1 cellular context compared by ENCODE assay signal in the genomic region with DNA sequence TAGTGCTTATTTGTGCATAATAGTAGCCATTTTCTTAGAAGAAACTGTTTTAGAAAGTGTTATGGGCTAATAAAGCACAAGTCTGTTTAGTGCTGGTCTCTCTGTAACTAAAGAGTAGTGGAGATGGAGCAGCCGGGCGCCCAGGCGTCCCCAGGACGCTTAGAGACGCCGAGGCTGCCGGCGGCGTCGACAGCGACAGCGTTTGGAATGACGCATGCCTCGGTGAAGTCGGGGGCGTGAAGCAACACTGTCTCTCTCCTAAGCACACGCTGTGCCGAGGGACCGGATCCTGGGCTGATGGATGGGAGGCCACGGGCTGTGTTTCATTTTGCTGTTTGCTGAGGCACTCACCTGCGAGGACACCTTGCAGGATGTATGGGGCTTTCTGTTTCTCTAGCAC.
TF ChIP-seq lines count a peak whose summit lies in the region.

No MANE protein-coding gene starts in this region.

TF ChIP-seq in H1, 55 proteins besides CTCF, POLR2A, EP300 and RAD21:
- TF ChIP-seq, protein P1, sequence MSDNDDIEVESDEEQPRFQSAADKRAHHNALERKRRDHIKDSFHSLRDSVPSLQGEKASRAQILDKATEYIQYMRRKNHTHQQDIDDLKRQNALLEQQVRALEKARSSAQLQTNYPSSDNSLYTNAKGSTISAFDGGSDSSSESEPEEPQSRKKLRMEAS (IDR thresholded peaks at IDR 0.05) = 0 out of 2 replicates have a peak, but pooled peaks have one; percentile 11
- TF ChIP-seq POLR2AphosphoS5 (IDR thresholded peaks at IDR 0.05; ENCODE audit: low read depth, low read length) = no peak
